In the genomic region with DNA sequence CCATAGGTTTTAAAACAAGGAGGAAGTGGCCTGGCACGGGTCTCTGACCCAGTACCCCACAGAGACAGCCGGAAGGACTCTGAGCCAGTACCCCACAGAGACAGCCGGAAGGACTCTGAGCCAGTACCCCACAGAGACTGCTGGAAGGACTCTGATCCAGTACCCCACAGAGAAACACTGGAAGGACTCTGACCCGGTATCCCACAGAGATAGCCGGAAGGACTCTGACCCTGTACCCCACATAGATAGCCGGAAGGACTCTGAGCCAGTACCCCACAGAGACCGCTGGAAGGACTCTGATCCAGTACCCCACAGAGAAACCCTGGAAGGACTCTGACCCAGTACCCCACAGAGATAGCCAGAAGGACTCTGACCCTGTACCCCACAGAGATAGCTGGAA, we compare ENCODE assay signal across 1 cellular context.
TF ChIP-seq lines count a peak whose summit lies in the region.

No MANE protein-coding gene starts in this region.

TF ChIP-seq in HepG2, 621 proteins besides CTCF, POLR2A, EP300 and RAD21:
- TF ChIP-seq MYPOP (CRISPR knock-in tag; IDR thresholded peaks at IDR 0.05), result no peak
- no peak for TF ChIP-seq CBX1 (IDR thresholded peaks at IDR 0.05; ENCODE audit: low read depth)
- TF ChIP-seq HHEX (CRISPR knock-in tag; IDR thresholded peaks at IDR 0.05), result no peak
- TF ChIP-seq FOXA1 (IDR thresholded peaks at IDR 0.05), result no peak
- no peak for TF ChIP-seq FOXA1 (CRISPR knock-in tag; IDR thresholded peaks at IDR 0.05)
- no peak for TF ChIP-seq ZNF589 (CRISPR knock-in tag; conservative IDR thresholded peaks at IDR 0.05)
- no peak for TF ChIP-seq NCOA5 (CRISPR knock-in tag; IDR thresholded peaks at IDR 0.05)
- peak; percentile 95 for TF ChIP-seq ZSCAN21 (CRISPR knock-in tag; IDR thresholded peaks at IDR 0.05; ENCODE audit: borderline replicate concordance)
- TF ChIP-seq PAX8 (CRISPR knock-in tag; IDR thresholded peaks at IDR 0.05; ENCODE audit: borderline replicate concordance), result no peak
